19 cellular contexts compared by ENCODE assay signal in the genomic region with DNA sequence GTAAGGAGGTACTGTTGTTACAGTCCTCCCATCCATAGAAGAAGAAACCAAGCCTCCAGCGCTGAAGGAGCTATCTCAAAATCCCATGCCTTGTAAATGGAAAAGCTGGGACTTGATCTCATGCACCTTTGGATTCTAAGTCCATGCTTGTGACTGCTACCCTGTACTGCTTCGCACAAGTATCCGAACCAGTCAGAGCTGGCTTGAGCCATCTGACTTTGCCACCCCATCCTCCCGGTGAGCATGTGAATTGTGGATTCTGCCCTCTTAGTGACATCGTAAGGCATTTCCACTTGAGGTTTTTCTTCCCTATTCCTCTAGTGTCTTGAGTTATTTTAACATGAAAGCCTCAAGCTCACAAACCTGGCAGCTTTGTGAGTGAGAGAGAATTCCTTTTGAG. TPM values are rescaled to one million over a fixed set of nuclear protein-coding genes. Genes with fewer than 3 reads are reported as not detected.
DNase-seq lines count a peak whose midpoint lies in the region; ATAC-seq and TF ChIP-seq lines count a peak whose summit lies in the region.
"Had no signal": no experiment of that assay in that cellular context is flagged by ENCODE, and none has a peak within 500 bp of the region (broad histone marks: within the 10 kb centered on the region; RNA-seq: fewer than 3 reads in every experiment).

No MANE protein-coding gene starts in this region.

- H3K4me3 ChIP-seq in heart right ventricle (peak overlapping the region in 1 of 10 donors; percentile 3), esophagus squamous epithelium (peak overlapping the region in 1 of 4 donors; percentile 25), parathyroid adenoma (ENCODE audit: low read depth, low read length) (no peak overlapping the region), tibial artery (no peak overlapping the region)

- no peaks in the 10 kb centered on the region for H3K79me2 ChIP-seq in parathyroid adenoma

- no peak overlapping the region for H3K4me2 ChIP-seq in parathyroid adenoma (ENCODE audit: low read length)

- WGBS in heart right ventricle, 2 donors = 68 to 72% methylated on average over 5 of the region's 5 CpGs
- WGBS in esophagus squamous epithelium, 2 donors = 81 to 82% methylated on average over 4 to 5 of the region's 5 CpGs

- no peak for TF ChIP-seq CTCF in heart right ventricle (IDR thresholded peaks at IDR 0.05)
- TF ChIP-seq CTCF in esophagus squamous epithelium (IDR thresholded peaks at IDR 0.05) = no peak
- no peak for TF ChIP-seq CTCF in parathyroid adenoma (IDR thresholded peaks at IDR 0.05)
- TF ChIP-seq CTCF in tibial artery (IDR thresholded peaks at IDR 0.05) = no peak

- no peak for DNase-seq in heart right ventricle
- DNase-seq in Right ventricle myocardium superior = no peak
- no peak for DNase-seq in esophagus squamous epithelium (lab: John Stamatoyannopoulos, UW)
- no peak for DNase-seq in tibial artery
- DNase-seq in mucosa of gallbladder (ENCODE audit: low spot score) = no peak
- DNase-seq in OCI-M1 (lab: John Stamatoyannopoulos, UW) = no peak
- DNase-seq: DMS53; GDM1; Karpas-422; MV-4-11; NCI-H1694; NCI-H2081; NCI-H345; NCI-H774; NK-92 treated with Interleukin-12 subunit alpha and Interleukin-12 subunit beta, amount 100 ng/mL, for 24 hours had no signal

- ATAC-seq in heart right ventricle = peak in 3 of 8 donors; percentile 26 to 39 (median 35)
- ATAC-seq in Right ventricle myocardium superior (ENCODE audit: poor library complexity) = no peak
- no peak for ATAC-seq in GM18519 (IDR thresholded peaks at IDR 0.05; ENCODE audit: low FRiP score, unreplicated experiment)

- no peaks in the 10 kb centered on the region for H3K36me3 ChIP-seq in heart right ventricle
- no peaks in the 10 kb centered on the region for H3K36me3 ChIP-seq in esophagus squamous epithelium
- no peaks in the 10 kb centered on the region for H3K36me3 ChIP-seq in parathyroid adenoma (ENCODE audit: control insufficient read depth, insufficient read depth, low read length)
- no peaks in the 10 kb centered on the region for H3K36me3 ChIP-seq in tibial artery

- TF ChIP-seq POLR2A in esophagus squamous epithelium (IDR thresholded peaks at IDR 0.05) = no peak

- no peak overlapping the region for H3K9ac ChIP-seq in parathyroid adenoma

- intact Hi-C loops in heart right ventricle (cut with DNase I) (loop anchor here in 3 of 10 donors (5.0 kb wide), 2 partner anchors 49 to 51 kb away; no protein-coding TSS in a partner anchor), Right ventricle myocardium superior (cut with DNase I) (loop anchor here (5.0 kb wide), 1 partner anchor 51 kb away; no protein-coding TSS in a partner anchor), esophagus squamous epithelium (cut with DNase I) (no loop called here), tibial artery (cut with DNase I; ENCODE audit: low total_unique reads) (loop anchor here (5.0 kb wide), 1 partner anchor 51 kb away; no protein-coding TSS in a partner anchor)

- H3K9me3 ChIP-seq in heart right ventricle (no peaks in the 10 kb centered on the region), esophagus squamous epithelium (no peaks in the 10 kb centered on the region), parathyroid adenoma (ENCODE audit: control insufficient read depth, low read length) (no peaks in the 10 kb centered on the region), tibial artery (no peaks in the 10 kb centered on the region)

- peak overlapping the region; percentile 69 for H2AFZ ChIP-seq in parathyroid adenoma

- peak overlapping the region; percentile 3 to 75 (median 62) for H3K27ac ChIP-seq in heart right ventricle
- H3K27ac ChIP-seq in esophagus squamous epithelium = peak overlapping the region; percentile 29 to 81 (median 66)
- H3K27ac ChIP-seq in parathyroid adenoma = peak overlapping the region; percentile 89
- peak overlapping the region; percentile 41 to 44 for H3K27ac ChIP-seq in tibial artery
- H3K27ac ChIP-seq: C4-2B had no signal

- H3K27me3 ChIP-seq in heart right ventricle (no peaks in the 10 kb centered on the region), esophagus squamous epithelium (peaks cover 0 to 8% (median 0%) of the 10 kb centered on the region in 4 donors), parathyroid adenoma (ENCODE audit: control insufficient read depth, insufficient read depth, low read length) (no peaks in the 10 kb centered on the region), tibial artery (no peaks in the 10 kb centered on the region)

- H3K4me1 ChIP-seq in heart right ventricle = peaks cover 0 to 84% (median 29%) of the 10 kb centered on the region in 9 donors
- H3K4me1 ChIP-seq in esophagus squamous epithelium = peaks cover 0 to 6% (median 0%) of the 10 kb centered on the region in 3 donors
- peaks cover 28% of the 10 kb centered on the region for H3K4me1 ChIP-seq in parathyroid adenoma
- peaks cover 0 to 67% (median 14%) of the 10 kb centered on the region in 4 donors for H3K4me1 ChIP-seq in tibial artery

RNA-seq across cellular contexts. Expression of a gene that starts 15.3 kb away (rescaled TPM):
- 100 to 1,000 TPM in 1 of 10 donors, 10 to 100 TPM in 9; 28.7 to 111 (median 48.5) TPM for total RNA-seq in heart right ventricle
- 10 to 100 TPM in 1 of 2 donors, 1 to 10 TPM in 1; 7.0 to 13.9 TPM for polyA plus RNA-seq in heart right ventricle
- 33.7 TPM for total RNA-seq in Right ventricle myocardium superior
- 10 to 100 TPM in 2 of 4 donors, 1 to 10 TPM in 2; 2.3 to 27.5 (median 7.8) TPM for total RNA-seq in esophagus squamous epithelium
- 37.3 TPM for total RNA-seq in mucosa of gallbladder
- total RNA-seq: A172 had no signal
